Comparison of ENCODE assay signal across 8 cellular contexts in genomic region chr12:12562016-12562483, GRCh38. TPM values are rescaled to one million over a fixed set of nuclear protein-coding genes. Genes with fewer than 3 reads are reported as not detected.
DNase-seq lines count a peak whose midpoint lies in the region; ATAC-seq, FAIRE-seq and TF ChIP-seq lines count a peak whose summit lies in the region.

No MANE protein-coding gene starts in this region.

- intact Hi-C loops in testis (cut with DNase I; ENCODE audit: low total_unique reads) = loop anchor here (10.0 kb wide), 1 partner anchor 177 kb away; no protein-coding TSS in a partner anchor

- H3K4ac ChIP-seq in mesendoderm (ENCODE audit: low read depth, low read length) = peak overlapping the region; percentile 98

- TF ChIP-seq POLR2A in testis (IDR thresholded peaks at IDR 0.05) = no peak

- H3K36me3 ChIP-seq in HUES6 (ENCODE audit: control insufficient read depth, insufficient read depth, low read length) (no peaks in the 10 kb centered on the region), mesendoderm (ENCODE audit: control insufficient read depth, insufficient read depth, low read length) (no peaks in the 10 kb centered on the region), testis (ENCODE audit: low read depth, missing control alignments) (no peaks in the 10 kb centered on the region)

- FAIRE-seq in GM19239 (lab: Jason Lieb, UNC) = no peak

- H3K9me3 ChIP-seq in HUES6 (ENCODE audit: control insufficient read depth, insufficient read depth, low read depth, low read length) (peaks cover 10% of the 10 kb centered on the region), testis (no peaks in the 10 kb centered on the region)

- H3K9ac ChIP-seq in HUES6 (ENCODE audit: low read length) (peak overlapping the region; percentile 86), mesendoderm (ENCODE audit: low read length) (peak overlapping the region; percentile 87)

- H3K27me3 ChIP-seq in HUES6 (ENCODE audit: control insufficient read depth, insufficient read depth, low read length) (no peaks in the 10 kb centered on the region), mesendoderm (ENCODE audit: insufficient read depth, low read length, poor library complexity) (no peaks in the 10 kb centered on the region), testis (no peaks in the 10 kb centered on the region)

- H3K18ac ChIP-seq in mesendoderm (ENCODE audit: low read length) = peak overlapping the region; percentile 100

- H2AK5ac ChIP-seq in mesendoderm (ENCODE audit: low read length) = no peak overlapping the region

- no peak overlapping the region for H2BK5ac ChIP-seq in mesendoderm (ENCODE audit: low read length)

- no peak overlapping the region for H3K23ac ChIP-seq in mesendoderm (ENCODE audit: low read length)

- H3K56ac ChIP-seq in mesendoderm (ENCODE audit: low read length) = peak overlapping the region; percentile 95

- peak overlapping the region; percentile 99 for H4K8ac ChIP-seq in mesendoderm (ENCODE audit: low read depth, low read length)

- TF ChIP-seq CTCF in testis (IDR thresholded peaks at IDR 0.05) = no peak

- peak overlapping the region; percentile 81 for H3K4me3 ChIP-seq in HUES6 (ENCODE audit: low read depth, low read length)
- peak overlapping the region; percentile 82 for H3K4me3 ChIP-seq in mesendoderm (ENCODE audit: low read length)
- H3K4me3 ChIP-seq in testis = peak overlapping the region; percentile 91 to 96

- no peak overlapping the region for H4K5ac ChIP-seq in mesendoderm (ENCODE audit: low read length)

- H3K79me1 ChIP-seq in mesendoderm (ENCODE audit: low read length) = peaks cover 4% of the 10 kb centered on the region

- peaks cover 16% of the 10 kb centered on the region for H3K79me2 ChIP-seq in mesendoderm (ENCODE audit: control insufficient read depth, insufficient read depth, low read length)

- H3K4me2 ChIP-seq in mesendoderm (ENCODE audit: low read length) = no peak overlapping the region

- peak overlapping the region; percentile 29 for H2BK120ac ChIP-seq in mesendoderm (ENCODE audit: low read depth, low read length)

- WGBS in mesendoderm (ENCODE audit: extremely low coverage, insufficient coverage, low lambda C conversion rate) = no CpG with 5 or more reads among the region's 45 CpGs
- WGBS in testis, 2 donors = 0% methylated on average over 26 to 44 of the region's 45 CpGs

- DNase-seq in DMS53 (lab: John Stamatoyannopoulos, UW) = peak; percentile 84
- peak; percentile 36 for DNase-seq in activated CD4-positive, alpha-beta T cell treated with anti-CD3 and anti-CD28 coated beads, Interleukin-2, amount 50 U/mL, for 1 hour
- DNase-seq in effector CD4-positive, alpha-beta T cell = peak; percentile 24
- peak; percentile 81 for DNase-seq in mesendoderm
- DNase-seq in testis = no peak
- DNase-seq in GM19239 (ENCODE audit: insufficient read length, low spot score) = no peak

- peak overlapping the region; percentile 87 for H3K27ac ChIP-seq in HUES6 (ENCODE audit: low read depth, low read length)
- H3K27ac ChIP-seq in mesendoderm (ENCODE audit: low read depth, low read length) = peak overlapping the region; percentile 97
- peak overlapping the region; percentile 100 for H3K27ac ChIP-seq in testis

- H3K4me1 ChIP-seq in HUES6 (ENCODE audit: control insufficient read depth, insufficient read depth, low read length) (peaks cover 29% of the 10 kb centered on the region), mesendoderm (ENCODE audit: control insufficient read depth, low read depth, low read length) (peaks cover 4% of the 10 kb centered on the region), testis (peaks cover 19% of the 10 kb centered on the region)

- ATAC-seq in GM19397 (IDR thresholded peaks at IDR 0.05; ENCODE audit: unreplicated experiment) = no peak

- H2BK15ac ChIP-seq in mesendoderm (replicated peaks; ENCODE audit: low read depth) = peak overlapping the region; percentile 93

RNA-seq across cellular contexts. Expression of gene DUSP16, which starts 0.6 kb away (rescaled TPM):
- polyA plus RNA-seq in mesendoderm (2013, experiment 1 of 2) = 17.9 TPM
- polyA plus RNA-seq in mesendoderm (2013, experiment 2 of 2) = 18.7 TPM
- total RNA-seq in testis = 10 to 100 TPM; 42.1 to 48.6 TPM
- 22.5 TPM for polyA plus RNA-seq in testis (ENCODE audit: insufficient read depth, low read depth, low replicate concordance)

RNA-seq across cellular contexts. Expression of gene CREBL2, which starts 49.6 kb away (rescaled TPM):
- polyA plus RNA-seq in mesendoderm (2013, experiment 1 of 2) = 12.4 TPM
- polyA plus RNA-seq in mesendoderm (2013, experiment 2 of 2) = 12.0 TPM
- 10 to 100 TPM; 42.8 to 43.6 TPM for total RNA-seq in testis
- polyA plus RNA-seq in testis (ENCODE audit: insufficient read depth, low read depth, low replicate concordance) = 49.6 TPM

Comparison
In these comparisons a context has a peak if more than half of its experiments do, and no peak if none do; other contexts are left out.
1. DNase-seq: peak in DMS53 (single experiment), activated CD4-positive, alpha-beta T cell treated with anti-CD3 and anti-CD28 coated beads, Interleukin-2, amount 50 U/mL, for 1 hour (single experiment), effector CD4-positive, alpha-beta T cell (single experiment) and mesendoderm (single experiment); none in testis (single experiment) and GM19239 (single experiment).
2. Peak in every context shown above with its lines, with median percentiles within 50 percentile points of each other: H3K27ac ChIP-seq and H3K4me3 ChIP-seq.